In the genomic region with DNA sequence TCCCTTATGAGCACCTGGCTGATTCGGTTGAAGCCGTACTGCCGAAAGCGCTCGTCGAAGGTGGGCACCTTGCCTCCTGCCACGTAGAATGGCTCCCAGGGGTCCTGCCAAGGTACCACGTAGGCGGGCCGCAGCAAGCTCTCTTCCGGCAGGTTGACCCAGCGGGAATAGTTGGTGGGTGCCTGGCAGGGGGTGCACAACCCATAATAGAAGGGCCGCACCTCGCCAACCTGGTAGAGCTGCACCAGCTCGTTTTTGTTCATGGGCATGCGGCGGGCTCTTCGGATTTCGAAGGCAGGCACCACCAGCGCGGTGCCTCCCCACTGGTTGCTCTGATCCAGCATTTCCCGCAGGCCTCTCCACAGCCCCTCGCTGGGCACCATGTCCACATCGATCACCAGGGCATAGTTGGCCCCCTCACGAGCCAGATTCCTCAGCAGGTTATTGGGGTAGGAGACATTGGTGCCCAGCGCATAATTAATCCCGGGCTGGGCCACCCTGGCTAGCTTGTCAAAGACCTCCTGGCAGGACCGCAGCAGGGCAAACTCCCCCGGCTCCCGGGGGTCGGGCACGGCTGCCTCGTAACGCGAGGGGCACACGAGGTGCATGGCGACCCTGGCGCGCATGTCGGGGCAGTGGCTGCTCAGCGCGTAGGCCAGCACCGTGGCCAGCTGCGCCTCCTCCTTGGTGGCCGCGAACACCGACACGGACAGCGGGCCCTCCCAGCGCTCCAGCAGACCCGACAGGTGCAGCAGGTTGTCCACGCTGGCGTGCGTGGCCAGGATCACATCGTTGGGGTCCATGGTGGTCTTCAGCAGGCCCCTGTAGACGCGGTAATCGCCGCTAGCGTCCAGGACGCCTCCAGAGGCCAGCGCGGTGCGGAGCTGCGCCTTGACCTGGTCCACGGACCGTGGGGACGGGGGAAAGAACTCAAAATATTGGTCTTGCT, we compare ENCODE assay signal across 6 cellular contexts. TPM values are rescaled to one million over a fixed set of nuclear protein-coding genes. Genes with fewer than 3 reads are reported as not detected.
DNase-seq lines count a peak whose midpoint lies in the region; ATAC-seq and TF ChIP-seq lines count a peak whose summit lies in the region.

No MANE protein-coding gene starts in this region.

- peaks cover 0 to 21% of the 10 kb centered on the region in 2 experiments; a peak in 2 of 3 replicates for H3K36me3 ChIP-seq in HEK293 (ENCODE audit: control insufficient read depth in 2 of 2, insufficient read depth in 1 of 2, low read length in 2 of 2)
- H3K36me3 ChIP-seq in naive thymus-derived CD4-positive, alpha-beta T cell (ENCODE audit: control insufficient read depth in 2 of 3, insufficient read depth in 3 of 3, low read length in 3 of 3), result peaks cover 0 to 17% (median 4%) of the 10 kb centered on the region in 3 experiments

- peak overlapping the region; percentile 94 to 98 (median 96) for H3K4me3 Mint-ChIP-seq in naive thymus-derived CD4-positive, alpha-beta T cell

- H3K27me3 ChIP-seq in naive thymus-derived CD4-positive, alpha-beta T cell (ENCODE audit: control insufficient read depth in 2 of 2, insufficient read depth in 2 of 2, low read length in 2 of 2), result no peaks in the 10 kb centered on the region

- H3K36me3 Mint-ChIP-seq in naive thymus-derived CD4-positive, alpha-beta T cell, result peaks cover 3 to 14% (median 11%) of the 10 kb centered on the region in 5 donors

- in situ Hi-C loops in astrocyte of the cerebellum (cut with HindIII; ENCODE audit: low sequenced_read_pairs), result no loop called here

- peak overlapping the region; percentile 89 for H3K27ac ChIP-seq in HEK293 (ENCODE audit: extremely low read depth, low read depth, low read length)
- peak overlapping the region; percentile 92 for H3K27ac ChIP-seq in naive thymus-derived CD4-positive, alpha-beta T cell (ENCODE audit: low read depth, low read length)

- no peaks in the 10 kb centered on the region for H3K4me1 ChIP-seq in HEK293 (ENCODE audit: control insufficient read depth, insufficient read depth, low read length)
- H3K4me1 ChIP-seq in naive thymus-derived CD4-positive, alpha-beta T cell (ENCODE audit: control insufficient read depth in 2 of 2, insufficient read depth in 2 of 2, low read length in 2 of 2), result peaks cover 30 to 36% of the 10 kb centered on the region in 2 donors

- peaks cover 0 to 4% (median 0%) of the 10 kb centered on the region in 5 donors for H3K27me3 Mint-ChIP-seq in naive thymus-derived CD4-positive, alpha-beta T cell

- intact Hi-C loops in naive thymus-derived CD4-positive, alpha-beta T cell (cut with micrococcal nuclease), result loop anchor here in 1 of 2 donors (5.0 kb wide), 2 partner anchors 41 to 79 kb away; a partner anchor contains a TSS

- peaks cover 25 to 63% (median 55%) of the 10 kb centered on the region in 7 donors for H3K4me1 Mint-ChIP-seq in naive thymus-derived CD4-positive, alpha-beta T cell

- POLR2A ChIA-PET in HEK293 (lab: Yijun Ruan, JAX), result interaction anchor here (1.1 to 4.3 kb wide), 2 partner anchors 11 to 34 kb away, joined by 3 to 18 read pairs; a partner anchor contains a TSS
- POLR2A ChIA-PET in naive thymus-derived CD4-positive, alpha-beta T cell (lab: Charles Lee), result interaction anchor here (0.5 to 7.8 kb wide), 13 partner anchors 11 to 1569 kb away, joined by 3 to 68 read pairs (median 4); a partner anchor contains a TSS

- no peaks in the 10 kb centered on the region for H3K9me3 ChIP-seq in HEK293 (ENCODE audit: control insufficient read depth, insufficient read depth, low read depth, low read length)
- H3K9me3 ChIP-seq in naive thymus-derived CD4-positive, alpha-beta T cell (ENCODE audit: control insufficient read depth in 2 of 3, low read length in 3 of 3), result no peaks in the 10 kb centered on the region

- no peak for DNase-seq in astrocyte of the cerebellum (ENCODE audit: low read depth)
- peak in 1 of 9 donors; percentile 37 for DNase-seq in naive thymus-derived CD4-positive, alpha-beta T cell
- DNase-seq in occipital lobe (lab: John Stamatoyannopoulos, UW), result no peak

- no peak for ATAC-seq in naive thymus-derived CD4-positive, alpha-beta T cell
- no peak for ATAC-seq in GM18511 (IDR thresholded peaks at IDR 0.05; ENCODE audit: unreplicated experiment)
- ATAC-seq in HG03439 (IDR thresholded peaks at IDR 0.05; ENCODE audit: unreplicated experiment), result no peak

- CTCF ChIA-PET in HEK293 (lab: Yijun Ruan, JAX), result interaction anchor here (0.7 to 3.0 kb wide), 5 partner anchors 12 to 88 kb away, joined by 3 to 14 read pairs (median 11); no protein-coding TSS in a partner anchor
- CTCF ChIA-PET in naive thymus-derived CD4-positive, alpha-beta T cell (lab: Charles Lee), result interaction anchor here (3.2 to 5.7 kb wide), 2 partner anchors 35 to 40 kb away, joined by 14 to 40 read pairs; no protein-coding TSS in a partner anchor

- TF ChIP-seq CTCF in HEK293 (tag by site-specific recombination; IDR thresholded peaks at IDR 0.05) (peak; percentile 26; the same call in 1 of the 2 replicates), astrocyte of the cerebellum (IDR thresholded peaks at IDR 0.05; ENCODE audit: low read depth, low read length, missing control alignments) (no peak)

- H3K9me3 Mint-ChIP-seq in naive thymus-derived CD4-positive, alpha-beta T cell, result peaks cover 0 to 10% (median 0%) of the 10 kb centered on the region in 11 donors

- H3K4me3 ChIP-seq in HEK293 (ENCODE audit: low read depth, low read length), result peak overlapping the region; percentile 96
- peak overlapping the region; percentile 70 for H3K4me3 ChIP-seq in astrocyte of the cerebellum (ENCODE audit: low read depth, low read length)
- peak overlapping the region; percentile 84 for H3K4me3 ChIP-seq in naive thymus-derived CD4-positive, alpha-beta T cell (ENCODE audit: low read length)

- H3K27ac Mint-ChIP-seq in naive thymus-derived CD4-positive, alpha-beta T cell, result peak overlapping the region; percentile 91 to 98 (median 96)

TF ChIP-seq in HEK293, 187 proteins besides CTCF, POLR2A, EP300 and RAD21 (continues in another document):
- TF ChIP-seq, protein P1, sequence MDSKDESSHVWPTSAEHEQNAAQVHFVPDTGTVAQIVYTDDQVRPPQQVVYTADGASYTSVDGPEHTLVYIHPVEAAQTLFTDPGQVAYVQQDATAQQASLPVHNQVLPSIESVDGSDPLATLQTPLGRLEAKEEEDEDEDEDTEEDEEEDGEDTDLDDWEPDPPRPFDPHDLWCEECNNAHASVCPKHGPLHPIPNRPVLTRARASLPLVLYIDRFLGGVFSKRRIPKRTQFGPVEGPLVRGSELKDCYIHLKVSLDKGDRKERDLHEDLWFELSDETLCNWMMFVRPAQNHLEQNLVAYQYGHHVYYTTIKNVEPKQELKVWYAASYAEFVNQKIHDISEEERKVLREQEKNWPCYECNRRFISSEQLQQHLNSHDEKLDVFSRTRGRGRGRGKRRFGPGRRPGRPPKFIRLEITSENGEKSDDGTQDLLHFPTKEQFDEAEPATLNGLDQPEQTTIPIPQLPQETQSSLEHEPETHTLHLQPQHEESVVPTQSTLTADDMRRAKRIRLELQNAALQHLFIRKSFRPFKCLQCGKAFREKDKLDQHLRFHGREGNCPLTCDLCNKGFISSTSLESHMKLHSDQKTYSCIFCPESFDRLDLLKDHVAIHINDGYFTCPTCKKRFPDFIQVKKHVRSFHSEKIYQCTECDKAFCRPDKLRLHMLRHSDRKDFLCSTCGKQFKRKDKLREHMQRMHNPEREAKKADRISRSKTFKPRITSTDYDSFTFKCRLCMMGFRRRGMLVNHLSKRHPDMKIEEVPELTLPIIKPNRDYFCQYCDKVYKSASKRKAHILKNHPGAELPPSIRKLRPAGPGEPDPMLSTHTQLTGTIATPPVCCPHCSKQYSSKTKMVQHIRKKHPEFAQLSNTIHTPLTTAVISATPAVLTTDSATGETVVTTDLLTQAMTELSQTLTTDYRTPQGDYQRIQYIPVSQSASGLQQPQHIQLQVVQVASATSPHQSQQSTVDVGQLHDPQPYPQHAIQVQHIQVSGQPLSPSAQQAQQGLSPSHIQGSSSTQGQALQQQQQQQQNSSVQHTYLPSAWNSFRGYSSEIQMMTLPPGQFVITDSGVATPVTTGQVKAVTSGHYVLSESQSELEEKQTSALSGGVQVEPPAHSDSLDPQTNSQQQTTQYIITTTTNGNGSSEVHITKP (tag by site-specific recombination; IDR thresholded peaks at IDR 0.05), result no peak
- TF ChIP-seq ZFP3 (tag by site-specific recombination; IDR thresholded peaks at IDR 0.05; ENCODE audit: low read depth), result no peak

RNA-seq across cellular contexts. Expression of a gene that starts 0.7 kb away (rescaled TPM):
- total RNA-seq in naive thymus-derived CD4-positive, alpha-beta T cell, result 10 to 100 TPM in 2 of 5 experiments, 1 to 10 TPM in 3; 2.2 to 11.8 (median 7.6) TPM
- polyA plus RNA-seq in naive thymus-derived CD4-positive, alpha-beta T cell, result 10 to 100 TPM; 13.5 to 18.2 TPM
- 63.2 TPM for total RNA-seq in occipital lobe

RNA-seq across cellular contexts. Expression of a gene that starts 1.8 kb away (rescaled TPM):
- 10 to 100 TPM; 35.9 to 50.8 (median 48.4) TPM for total RNA-seq in naive thymus-derived CD4-positive, alpha-beta T cell
- 10 to 100 TPM; 56.7 to 73.5 TPM for polyA plus RNA-seq in naive thymus-derived CD4-positive, alpha-beta T cell
- 17.6 TPM for total RNA-seq in occipital lobe

RNA-seq across cellular contexts. Expression of a gene that starts 10.5 kb away (rescaled TPM):
- total RNA-seq in naive thymus-derived CD4-positive, alpha-beta T cell, result 10 to 100 TPM in 3 of 5 experiments, 1 to 10 TPM in 2; 1.4 to 22.9 (median 12.3) TPM
- polyA plus RNA-seq in naive thymus-derived CD4-positive, alpha-beta T cell, result 1 to 10 TPM; 2.6 to 9.1 TPM
- 0.47 TPM for total RNA-seq in occipital lobe

RNA-seq across cellular contexts. Expression of a gene that starts 24.8 kb away (rescaled TPM):
- 10 to 100 TPM in 3 of 5 experiments, 1 to 10 TPM in 2; 6.0 to 18.9 (median 12.0) TPM for total RNA-seq in naive thymus-derived CD4-positive, alpha-beta T cell
- 1 to 10 TPM; 2.7 to 6.2 TPM for polyA plus RNA-seq in naive thymus-derived CD4-positive, alpha-beta T cell
- total RNA-seq in occipital lobe, result 1.4 TPM

RNA-seq across cellular contexts. Expression of a gene that starts 29.9 kb away (rescaled TPM):
- 1 to 10 TPM in 4 of 5 experiments, under 1 TPM in 1; 0.36 to 4.6 (median 1.8) TPM for total RNA-seq in naive thymus-derived CD4-positive, alpha-beta T cell
- 10 to 100 TPM; 10.6 to 10.9 TPM for polyA plus RNA-seq in naive thymus-derived CD4-positive, alpha-beta T cell
- 1.1 TPM for total RNA-seq in occipital lobe
